In the genomic region with DNA sequence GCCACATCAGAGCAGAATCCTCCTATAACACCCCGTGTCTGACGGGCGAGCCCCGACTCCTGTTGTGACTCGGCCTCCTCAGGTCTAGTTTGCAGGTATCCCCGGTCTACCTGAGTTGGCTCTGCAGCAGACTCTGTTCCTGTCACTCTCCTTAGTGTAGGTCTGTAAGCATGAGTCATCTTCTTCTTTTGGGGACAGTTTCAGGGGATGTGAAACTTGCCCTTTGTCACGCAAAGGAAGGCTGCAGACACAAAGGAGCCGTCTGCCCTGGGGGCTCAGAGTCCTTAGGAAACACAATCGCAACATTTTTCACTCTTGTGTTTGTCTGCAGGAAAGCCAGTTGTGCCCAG, we compare ENCODE assay signal across 8 cellular contexts.
A peak's percentile ranks its signal among the peaks of the same experiment; 100 is the strongest.
DNase-seq lines count a peak whose midpoint lies in the region; ATAC-seq and TF ChIP-seq lines count a peak whose summit lies in the region.

No MANE protein-coding gene starts in this region.

- peaks cover 83% of the 10 kb centered on the region for H3K36me3 ChIP-seq in CD4-positive, CD25-positive, alpha-beta regulatory T cell (ENCODE audit: control insufficient read depth, insufficient read depth, low read length)

- H3K27ac ChIP-seq in CD4-positive, CD25-positive, alpha-beta regulatory T cell (ENCODE audit: insufficient read depth, low read length, poor library complexity, severe bottlenecking): no peak overlapping the region

- H3K9me3 Mint-ChIP-seq in CD4-positive, CD25-positive, alpha-beta regulatory T cell: peaks cover 0 to 2% (median 0%) of the 10 kb centered on the region in 7 donors
- H3K9me3 Mint-ChIP-seq in natural killer cell: no peaks in the 10 kb centered on the region

- ATAC-seq in CD4-positive, CD25-positive, alpha-beta regulatory T cell (ENCODE audit: low read depth in 2 of 2): peak; percentile 54 to 81
- ATAC-seq in HG03439 (IDR thresholded peaks at IDR 0.05; ENCODE audit: unreplicated experiment): peak; percentile 89
- ATAC-seq in natural killer cell: peak; percentile 24 to 30 (median 28)

- intact Hi-C loops in natural killer cell (cut with micrococcal nuclease): no loop called here

- peaks cover 69% of the 10 kb centered on the region for H3K36me3 Mint-ChIP-seq in CD4-positive, CD25-positive, alpha-beta regulatory T cell
- peaks cover 14% of the 10 kb centered on the region for H3K36me3 Mint-ChIP-seq in natural killer cell

- peak overlapping the region in 1 of 4 donors; percentile 53 for H3K4me3 Mint-ChIP-seq in CD4-positive, CD25-positive, alpha-beta regulatory T cell
- H3K4me3 Mint-ChIP-seq in natural killer cell: no peak overlapping the region

- no peaks in the 10 kb centered on the region for H3K27me3 ChIP-seq in CD4-positive, CD25-positive, alpha-beta regulatory T cell (ENCODE audit: control insufficient read depth, insufficient read depth, low read length)

- no peaks in the 10 kb centered on the region for H3K27me3 Mint-ChIP-seq in CD4-positive, CD25-positive, alpha-beta regulatory T cell
- no peaks in the 10 kb centered on the region for H3K27me3 Mint-ChIP-seq in natural killer cell (ENCODE audit: low read depth in 2 of 2)

- DNase-seq in CD4-positive, CD25-positive, alpha-beta regulatory T cell: peak in 1 of 3 donors; percentile 77
- DNase-seq in GM20000 (ENCODE audit: low spot score) (peak; percentile 62), natural killer cell (no peak), NCI-H2107 treated with DMSO at 0.1 percent for 48 hours (lab: John Stamatoyannopoulos, UW; ENCODE audit: unreplicated experiment) (no peak), NCI-H1694 treated with DMSO at 0.1 percent for 48 hours (lab: John Stamatoyannopoulos, UW) (no peak), dermis blood vessel endothelial cell (no peak)
- DNase-seq in activated CD4-positive, alpha-beta T cell treated with anti-CD3 and anti-CD28 coated beads, Interleukin-2, amount 50 U/mL, for 48 hours: peak; percentile 27 to 50

- H3K27ac Mint-ChIP-seq in CD4-positive, CD25-positive, alpha-beta regulatory T cell: peak overlapping the region; percentile 15 to 86 (median 78)
- peak overlapping the region in 1 of 2 donors; percentile 35 for H3K27ac Mint-ChIP-seq in natural killer cell

- H3K4me1 Mint-ChIP-seq in CD4-positive, CD25-positive, alpha-beta regulatory T cell: peaks cover 5 to 54% (median 32%) of the 10 kb centered on the region in 4 donors
- peaks cover 39 to 58% of the 10 kb centered on the region in 2 donors for H3K4me1 Mint-ChIP-seq in natural killer cell

- peak overlapping the region; percentile 26 for H3K4me3 ChIP-seq in CD4-positive, CD25-positive, alpha-beta regulatory T cell (ENCODE audit: low read depth, low read length)

- peaks cover 18% of the 10 kb centered on the region for H3K4me1 ChIP-seq in CD4-positive, CD25-positive, alpha-beta regulatory T cell (ENCODE audit: control insufficient read depth, insufficient read depth, low read length, poor library complexity, severe bottlenecking)

- H3K9me3 ChIP-seq in CD4-positive, CD25-positive, alpha-beta regulatory T cell (ENCODE audit: control insufficient read depth in 2 of 2, low read length in 2 of 2): no peaks in the 10 kb centered on the region

- TF ChIP-seq CTCF in GM20000 (IDR thresholded peaks at IDR 0.05; ENCODE audit: extremely low read depth, missing control alignments): no peak
- no peak for TF ChIP-seq CTCF in natural killer cell (IDR thresholded peaks at IDR 0.05)

Comparison
In these comparisons a context has a peak if more than half of its experiments do, and no peak if none do; other contexts are left out.
1. ATAC-seq: peak in every context shown above with its lines; median percentile 89 in HG03439; 68 in CD4-positive, CD25-positive, alpha-beta regulatory T cell; 28 in natural killer cell.
2. DNase-seq: peak in GM20000 (single experiment) and activated CD4-positive, alpha-beta T cell treated with anti-CD3 and anti-CD28 coated beads, Interleukin-2, amount 50 U/mL, for 48 hours (2 of 2); none in natural killer cell (single experiment), NCI-H2107 treated with DMSO at 0.1 percent for 48 hours (single experiment), NCI-H1694 treated with DMSO at 0.1 percent for 48 hours (single experiment) and dermis blood vessel endothelial cell (single experiment).